In genomic region chr1:70961374-70961773, GRCh38 we compare ENCODE assay signal across 13 cellular contexts.
"Had no signal": no experiment of that assay in that cellular context is flagged by ENCODE, and none has a peak within 500 bp of the region (broad histone marks: within the 10 kb centered on the region; RNA-seq: fewer than 3 reads in every experiment).

No MANE protein-coding gene starts in this region.

- H3K4me1 ChIP-seq: heart left ventricle, right atrium auricular region, upper lobe of left lung, vagina had no signal

- H3K36me3 ChIP-seq: heart left ventricle, ovary, right atrium auricular region, upper lobe of left lung, vagina had no signal

- H3K27ac ChIP-seq: heart left ventricle, ovary, right atrium auricular region, upper lobe of left lung, vagina had no signal

- H3K9me3 ChIP-seq: ovary, right atrium auricular region, upper lobe of left lung, vagina had no signal

- H3K4me3 ChIP-seq: heart left ventricle, ovary, right atrium auricular region, smooth muscle cell, upper lobe of left lung, vagina had no signal

- DNase-seq: foreskin melanocyte; heart left ventricle; hippocampal formation; kidney glomerular epithelial cell; mammary epithelial cell; natural killer cell; ovary; stimulated activated CD4-positive, alpha-beta T cell treated with anti-CD3 and anti-CD28 coated beads, Interleukin-2, amount 100 ng/mL, for 48 hours; stimulated activated naive CD4-positive, alpha-beta T cell treated with Interleukin-2 at 50 U/mL for 16 hours; upper lobe of left lung had no signal

- ATAC-seq: heart left ventricle, natural killer cell had no signal

- H3K27me3 ChIP-seq: heart left ventricle, ovary, right atrium auricular region, upper lobe of left lung, vagina had no signal
